ENCODE assay signal across 26 cellular contexts in genomic region chr3:82390868-82391267, GRCh38.
"Had no signal": no experiment of that assay in that cellular context is flagged by ENCODE, and none has a peak within 500 bp of the region (broad histone marks: within the 10 kb centered on the region; RNA-seq: fewer than 3 reads in every experiment).

No MANE protein-coding gene starts in this region.

- H3K4me1 ChIP-seq: heart left ventricle had no signal

- H3K4me3 ChIP-seq: coronary artery, dorsolateral prefrontal cortex, heart left ventricle had no signal

- H3K27me3 ChIP-seq: brain microvascular endothelial cell, dorsolateral prefrontal cortex, heart left ventricle had no signal

- ATAC-seq: activated CD4-positive, CD25-positive, alpha-beta regulatory T cell treated with anti-CD3 and anti-CD28 coated beads, Interleukin-2, amount 50 U/mL, for 24 hours; activated CD8-positive, alpha-beta T cell treated with anti-CD3 and anti-CD28 coated beads for 36 hours; activated T-cell treated with anti-CD3 and anti-CD28 coated beads, Interleukin-2, amount 50 U/mL, for 4 hours; activated T-helper 17 cell treated with anti-CD3 and anti-CD28 coated beads, Interleukin-2, amount 50 U/mL, for 72 hours; esophagus mucosa; heart left ventricle had no signal

- DNase-seq: activated B cell treated with CpG ODN at 0.5 μM for 24 hours; activated CD4-positive, alpha-beta T cell treated with anti-CD3 and anti-CD28 coated beads for 48 hours; activated CD4-positive, alpha-beta T cell treated with anti-CD3 and anti-CD28 coated beads, Interleukin-2, amount 50 U/mL, for 1 hour; activated CD4-positive, alpha-beta T cell treated with anti-CD3 and anti-CD28 coated beads, Interleukin-2, amount 50 U/mL, for 48 hours; activated CD8-positive, alpha-beta memory T cell treated with anti-CD3 and anti-CD28 coated beads for 24 hours; activated CD8-positive, alpha-beta T cell treated with anti-CD3 and anti-CD28 coated beads for 36 hours; activated effector memory CD4-positive, alpha-beta T cell treated with Interleukin-2 at 50 U/mL for 16 hours; activated gamma-delta T cell treated with Interleukin-2 at 50 U/mL for 16 hours; activated naive CD4-positive, alpha-beta T cell treated with anti-CD3 and anti-CD28 coated beads, Interleukin-2, amount 50 U/mL, for 16 hours; activated naive CD4-positive, alpha-beta T cell treated with Interleukin-2 at 50 U/mL for 16 hours; activated T-cell treated with anti-CD3 and anti-CD28 coated beads, Interleukin-2, amount 50 U/mL, for 4 hours; amniotic stem cell; anterior cingulate cortex; brain microvascular endothelial cell; dorsolateral prefrontal cortex; effector memory CD4-positive, alpha-beta T cell; endodermal cell; foreskin fibroblast; glutamatergic neuron; heart left ventricle; T1000; WERI-Rb-1 had no signal

- H3K27ac ChIP-seq: brain microvascular endothelial cell, coronary artery, dorsolateral prefrontal cortex, heart left ventricle, WERI-Rb-1 had no signal

- H3K36me3 ChIP-seq: brain microvascular endothelial cell, heart left ventricle, WERI-Rb-1 had no signal

- H3K9me3 ChIP-seq: heart left ventricle had no signal
